17 cellular contexts compared by ENCODE assay signal in genomic region chr20:63962426-63963347, GRCh38. TPM values are rescaled to one million over a fixed set of nuclear protein-coding genes. Genes with fewer than 3 reads are reported as not detected.
A peak's percentile ranks its signal among the peaks of the same experiment; 100 is the strongest.
DNase-seq lines count a peak whose midpoint lies in the region; ATAC-seq, FAIRE-seq and TF ChIP-seq lines count a peak whose summit lies in the region.
"Had no signal": no experiment of that assay in that cellular context is flagged by ENCODE, and none has a peak within 500 bp of the region (broad histone marks: within the 10 kb centered on the region; RNA-seq: fewer than 3 reads in every experiment).

No MANE protein-coding gene starts in this region.

- H3K4me3 ChIP-seq in heart left ventricle (no peak overlapping the region), kidney (ENCODE audit: low read length in 2 of 2) (no peak overlapping the region)
- H3K4me3 ChIP-seq: HAP-1, SJCRH30 had no signal

- H3K36me3 Mint-ChIP-seq in stimulated activated naive B cell treated with anti-CD40 and anti-IgM and Interleukin-4, amounts not matched to agents 10 μg/mL and 1 μg/mL and 100 μg/mL, for 72 hours: peaks cover 32 to 34% of the 10 kb centered on the region in 2 donors
- H3K36me3 Mint-ChIP-seq: IgD-negative memory B cell had no signal

- H3K9ac ChIP-seq in kidney (ENCODE audit: low read length in 2 of 2): no peak overlapping the region

- H3K27me3 ChIP-seq in heart left ventricle: no peaks in the 10 kb centered on the region
- H3K27me3 ChIP-seq: SJCRH30 had no signal

- WGBS in heart left ventricle, 4 donors: 93 to 96% (median 96%) methylated on average over 38 to 61 of the region's 61 CpGs

- H3K27me3 Mint-ChIP-seq in stimulated activated naive B cell treated with anti-CD40 and anti-IgM and Interleukin-4, amounts not matched to agents 10 μg/mL and 1 μg/mL and 100 μg/mL, for 72 hours: no peaks in the 10 kb centered on the region
- H3K27me3 Mint-ChIP-seq: IgD-negative memory B cell had no signal

- H3K4me3 Mint-ChIP-seq in stimulated activated naive B cell treated with anti-CD40 and anti-IgM and Interleukin-4, amounts not matched to agents 10 μg/mL and 1 μg/mL and 100 μg/mL, for 72 hours: peak overlapping the region in 1 of 2 donors; percentile 5

- DNase-seq in heart left ventricle: peak in 4 of 5 donors; percentile 18 to 59 (median 28)
- no peak for DNase-seq in left cardiac atrium
- DNase-seq in kidney: peak; percentile 75
- DNase-seq in stimulated activated naive B cell treated with anti-CD40 and anti-IgM and Interleukin-4, amounts not matched to agents 10 μg/mL and 1 μg/mL and 100 μg/mL, for 72 hours: no peak
- no peak for DNase-seq in DMS153 treated with DMSO at 0.1 percent for 48 hours (lab: John Stamatoyannopoulos, UW; ENCODE audit: unreplicated experiment)
- DNase-seq: C1 segment of cervical spinal cord, EL, MV-4-11, NCI-H1417 treated with DMSO at 0.1 percent for 48 hours, NCI-H2029 treated with DMSO at 0.1 percent for 48 hours, NCI-H524, SJCRH30 had no signal

- peaks cover 0 to 5% (median 2%) of the 10 kb centered on the region in 12 donors for H3K4me1 ChIP-seq in heart left ventricle
- H3K4me1 ChIP-seq in kidney (ENCODE audit: control insufficient read depth in 1 of 2, insufficient read depth in 1 of 2, low read depth in 1 of 2, low read length in 2 of 2): no peaks in the 10 kb centered on the region
- H3K4me1 ChIP-seq: HAP-1, SJCRH30 had no signal

- H3K9me3 ChIP-seq in heart left ventricle (no peaks in the 10 kb centered on the region), kidney (ENCODE audit: control insufficient read depth in 1 of 2, low read length in 2 of 2) (no peaks in the 10 kb centered on the region)
- H3K9me3 ChIP-seq: SJCRH30 had no signal

- no peak for TF ChIP-seq POLR2A in heart left ventricle (IDR thresholded peaks at IDR 0.05)

- peaks cover 4 to 7% of the 10 kb centered on the region in 2 donors for H3K4me1 Mint-ChIP-seq in stimulated activated naive B cell treated with anti-CD40 and anti-IgM and Interleukin-4, amounts not matched to agents 10 μg/mL and 1 μg/mL and 100 μg/mL, for 72 hours
- H3K4me1 Mint-ChIP-seq: IgD-negative memory B cell had no signal

- H3K36me3 ChIP-seq in heart left ventricle: peaks cover 0 to 69% (median 37%) of the 10 kb centered on the region in 9 donors
- peaks cover 13 to 16% of the 10 kb centered on the region in 2 donors for H3K36me3 ChIP-seq in kidney (ENCODE audit: control insufficient read depth in 1 of 2, insufficient read depth in 2 of 2, low read length in 2 of 2)

- H3K27ac ChIP-seq in heart left ventricle (no peak overlapping the region), kidney (ENCODE audit: low read depth in 2 of 2, low read length in 2 of 2) (no peak overlapping the region)
- H3K27ac ChIP-seq: SJCRH30 had no signal

- intact Hi-C loops in heart left ventricle (cut with DNase I): no loop called here
- intact Hi-C loops in left cardiac atrium (cut with DNase I): no loop called here
- intact Hi-C loops in kidney (cut with DNase I): no loop called here

- no peak for FAIRE-seq in kidney (lab: Jason Lieb, UNC)
- FAIRE-seq: A204.1, RCC 7860 had no signal

- TF ChIP-seq CTCF in heart left ventricle (IDR thresholded peaks at IDR 0.05): no peak
- TF ChIP-seq CTCF in kidney (IDR thresholded peaks at IDR 0.05; ENCODE audit: borderline replicate concordance, extremely low read depth, insufficient read depth): no peak

- peaks cover 3 to 4% of the 10 kb centered on the region in 2 donors for H3K9me3 Mint-ChIP-seq in stimulated activated naive B cell treated with anti-CD40 and anti-IgM and Interleukin-4, amounts not matched to agents 10 μg/mL and 1 μg/mL and 100 μg/mL, for 72 hours

- ATAC-seq in heart left ventricle (no peak), left cardiac atrium (no peak), GM19328 (IDR thresholded peaks at IDR 0.05; ENCODE audit: unreplicated experiment) (no peak)
- no peak for ATAC-seq in stimulated activated naive B cell treated with anti-CD40 and anti-IgM and Interleukin-4, amounts not matched to agents 10 μg/mL and 1 μg/mL and 100 μg/mL, for 72 hours (replicated peaks)

- H3K27ac Mint-ChIP-seq in stimulated activated naive B cell treated with anti-CD40 and anti-IgM and Interleukin-4, amounts not matched to agents 10 μg/mL and 1 μg/mL and 100 μg/mL, for 72 hours: peak overlapping the region; percentile 51

RNA-seq across cellular contexts. Expression of gene UCKL1, which starts 6.5 kb away (rescaled TPM):
- total RNA-seq in heart left ventricle (10 to 100 TPM; 27.7 to 43.8 (median 37.5) TPM), left cardiac atrium (10 to 100 TPM; 30.8 to 32.4 TPM), kidney (39.8 TPM)
- polyA plus RNA-seq in heart left ventricle (10 to 100 TPM; 27.7 to 49.7 TPM), kidney (ENCODE audit: insufficient read depth, low read depth, low replicate concordance) (39.3 TPM)

RNA-seq across cellular contexts. Expression of gene ZNF512B, which starts 7.0 kb away (rescaled TPM):
- total RNA-seq in heart left ventricle: 10 to 100 TPM in 8 of 9 donors, 1 to 10 TPM in 1; 7.3 to 15.9 (median 12.2) TPM
- polyA plus RNA-seq in heart left ventricle: 1 to 10 TPM; 7.7 to 9.3 TPM
- 10 to 100 TPM; 11.7 to 14.5 TPM for total RNA-seq in left cardiac atrium
- total RNA-seq in kidney: 19.2 TPM
- polyA plus RNA-seq in kidney (ENCODE audit: insufficient read depth, low read depth, low replicate concordance): 8.6 TPM

RNA-seq across cellular contexts. Expression of gene SAMD10, which starts 16.8 kb away (rescaled TPM):
- total RNA-seq in heart left ventricle (1 to 10 TPM; 3.1 to 6.3 (median 4.3) TPM), left cardiac atrium (1 to 10 TPM; 2.7 to 3.8 TPM), kidney (7.9 TPM)
- polyA plus RNA-seq in heart left ventricle (1 to 10 TPM; 4.8 to 6.0 TPM), kidney (ENCODE audit: insufficient read depth, low read depth, low replicate concordance) (8.5 TPM)
- total RNA-seq: SJCRH30 had no signal

RNA-seq across cellular contexts. Expression of gene PRPF6, which starts 18.2 kb away (rescaled TPM):
- total RNA-seq in heart left ventricle (10 to 100 TPM; 41.4 to 62.6 (median 47.6) TPM), left cardiac atrium (10 to 100 TPM; 38.8 to 43.9 TPM), kidney (73.3 TPM)
- polyA plus RNA-seq in heart left ventricle (10 to 100 TPM; 31.0 to 58.5 TPM), kidney (ENCODE audit: insufficient read depth, low read depth, low replicate concordance) (51.3 TPM)

Comparison
In these comparisons a context has a peak if more than half of its experiments do, and no peak if none do; other contexts are left out.
1. DNase-seq: peak in heart left ventricle (4 of 5) and kidney (single experiment); none in left cardiac atrium (single experiment), stimulated activated naive B cell treated with anti-CD40 and anti-IgM and Interleukin-4, amounts not matched to agents 10 μg/mL and 1 μg/mL and 100 μg/mL, for 72 hours (single experiment) and DMS153 treated with DMSO at 0.1 percent for 48 hours (single experiment).